In genomic region chrX:152821145-152821765, GRCh38 we compare ENCODE assay signal across 8 cellular contexts. TPM values are rescaled to one million over a fixed set of nuclear protein-coding genes. Genes with fewer than 3 reads are reported as not detected.
A peak's percentile ranks its signal among the peaks of the same experiment; 100 is the strongest.
DNase-seq lines count a peak whose midpoint lies in the region; ATAC-seq lines count a peak whose summit lies in the region.

No MANE protein-coding gene starts in this region.

- ATAC-seq in GM21528 (IDR thresholded peaks at IDR 0.05; ENCODE audit: low FRiP score, unreplicated experiment), result no peak

- intact Hi-C loops in head of caudate nucleus (cut with DNase I), result no loop called here

- DNase-seq in SIG-M5 treated with dmso at 0.1 percent for 504 hours (lab: John Stamatoyannopoulos, UW; ENCODE audit: unreplicated experiment), result peak; percentile 32
- no peak for DNase-seq in SIG-M5 (lab: John Stamatoyannopoulos, UW)
- peak; percentile 72 for DNase-seq in HT-29 (ENCODE audit: low spot score)
- DNase-seq in SK-N-DZ (ENCODE audit: low spot score), result peak; percentile 43
- DNase-seq in head of caudate nucleus, result peak in 36 of 42 donors; percentile 5 to 72 (median 38)
- no peak for DNase-seq in activated gamma-delta T cell treated with Interleukin-2 at 50 U/mL for 16 hours
- DNase-seq in activated CD8-positive, alpha-beta memory T cell treated with anti-CD3 and anti-CD28 coated beads, Interleukin-2, amount 50 U/mL, for 4 hours, result no peak

RNA-seq across cellular contexts. Expression of gene CETN2, which starts 9.3 kb away (rescaled TPM):
- total RNA-seq in HT-29 (2014; rRNA removed; shearing (Covaris generic)), result 21.9 and 29.2 TPM in 2 replicates
- 43.7 and 47.1 TPM in 2 replicates for polyA plus RNA-seq in SK-N-DZ (2014; cell fraction: cytosol; rRNA removed)
- polyA plus RNA-seq in SK-N-DZ (2014; cell fraction: nucleus; rRNA removed), result 21.0 and 23.0 TPM in 2 replicates

RNA-seq across cellular contexts. Expression of gene NSDHL, which starts 9.6 kb away (rescaled TPM):
- 52.6 and 56.7 TPM in 2 replicates for total RNA-seq in HT-29 (2014; rRNA removed; shearing (Covaris generic))
- polyA plus RNA-seq in SK-N-DZ (2014; cell fraction: cytosol; rRNA removed), result 18.6 and 25.1 TPM in 2 replicates
- polyA plus RNA-seq in SK-N-DZ (2014; cell fraction: nucleus; rRNA removed), result 7.3 and 9.3 TPM in 2 replicates

RNA-seq across cellular contexts. Expression of gene MAGEA6, which starts 51.8 kb away (rescaled TPM):
- 3.2 and 8.3 TPM in 2 replicates for total RNA-seq in HT-29 (2014; rRNA removed; shearing (Covaris generic))
- 90.0 and 91.3 TPM in 2 replicates for polyA plus RNA-seq in SK-N-DZ (2014; cell fraction: cytosol; rRNA removed)
- 43.0 and 53.0 TPM in 2 replicates for polyA plus RNA-seq in SK-N-DZ (2014; cell fraction: nucleus; rRNA removed)

Comparison
In these comparisons a context has a peak if more than half of its experiments do, and no peak if none do; other contexts are left out.
1. DNase-seq: peak in SIG-M5 treated with dmso at 0.1 percent for 504 hours (single experiment), HT-29 (single experiment), SK-N-DZ (single experiment) and head of caudate nucleus (36 of 42); none in SIG-M5 (single experiment), activated gamma-delta T cell treated with Interleukin-2 at 50 U/mL for 16 hours (single experiment) and activated CD8-positive, alpha-beta memory T cell treated with anti-CD3 and anti-CD28 coated beads, Interleukin-2, amount 50 U/mL, for 4 hours (single experiment).